8 cellular contexts compared by ENCODE assay signal in genomic region chr6:29589423-29590048, GRCh38. TPM values are rescaled to one million over a fixed set of nuclear protein-coding genes. Genes with fewer than 3 reads are reported as not detected.
DNase-seq lines count a peak whose midpoint lies in the region; FAIRE-seq and TF ChIP-seq lines count a peak whose summit lies in the region.

No MANE protein-coding gene starts in this region.

- H3K4me3 ChIP-seq in Loucy (ENCODE audit: low read length, poor library complexity, severe bottlenecking): no peak overlapping the region
- no peak overlapping the region for H3K4me3 ChIP-seq in brain microvascular endothelial cell (ENCODE audit: low read depth, low read length)
- H3K4me3 ChIP-seq in keratinocyte (ENCODE audit: control insufficient read depth in 2 of 3, extremely low read depth in 1 of 3, insufficient read depth in 2 of 3, low read depth in 1 of 3, low read length in 3 of 3): no peak overlapping the region

- H3K9ac ChIP-seq in Loucy (ENCODE audit: low read depth, low read length, poor library complexity, severe bottlenecking) (no peak overlapping the region), keratinocyte (ENCODE audit: control insufficient read depth, extremely low read depth, insufficient read depth, low read length) (no peak overlapping the region)

- H3K36me3 ChIP-seq in Loucy (ENCODE audit: insufficient read depth, low read length): no peaks in the 10 kb centered on the region
- no peaks in the 10 kb centered on the region for H3K36me3 ChIP-seq in brain microvascular endothelial cell (replicated peaks)
- no peaks in the 10 kb centered on the region for H3K36me3 ChIP-seq in keratinocyte (ENCODE audit: control insufficient read depth in 2 of 2, extremely low read depth in 1 of 2, insufficient read depth in 2 of 2, low read length in 2 of 2)

- H3K79me2 ChIP-seq in Loucy (ENCODE audit: insufficient read depth, low read length): no peaks in the 10 kb centered on the region
- no peaks in the 10 kb centered on the region for H3K79me2 ChIP-seq in keratinocyte (ENCODE audit: control insufficient read depth, insufficient read depth, low read length)

- no peaks in the 10 kb centered on the region for H3K9me2 ChIP-seq in Loucy (replicated peaks; ENCODE audit: low read depth, low read length)

- no peak overlapping the region for H2AFZ ChIP-seq in Loucy (ENCODE audit: low read length)
- H2AFZ ChIP-seq in keratinocyte (ENCODE audit: control insufficient read depth, low read length): no peak overlapping the region

- H3K4me2 ChIP-seq in Loucy (ENCODE audit: low read depth, low read length, poor library complexity, severe bottlenecking): no peak overlapping the region
- H3K4me2 ChIP-seq in keratinocyte (ENCODE audit: control insufficient read depth, extremely low read depth, insufficient read depth, low read depth, low read length): no peak overlapping the region

- H3K4me1 ChIP-seq in Loucy (ENCODE audit: insufficient read depth, low read length, poor library complexity, severe bottlenecking) (no peaks in the 10 kb centered on the region), keratinocyte (ENCODE audit: control insufficient read depth, extremely low read depth, insufficient read depth, low read length) (no peaks in the 10 kb centered on the region)

- H3F3A ChIP-seq in Loucy (ENCODE audit: low read depth): no peaks in the 10 kb centered on the region

- peak; percentile 45 for FAIRE-seq in TTC549 (lab: Jason Lieb, UNC)
- peak; percentile 90 for FAIRE-seq in keratinocyte (lab: Jason Lieb, UNC)

- in situ Hi-C loops in brain microvascular endothelial cell (cut with HindIII; ENCODE audit: low pct_ligation_motif_present, low sequenced_read_pairs): no loop called here

- H3K27ac ChIP-seq in brain microvascular endothelial cell: no peak overlapping the region
- H3K27ac ChIP-seq in keratinocyte (ENCODE audit: control insufficient read depth, insufficient read depth, low read length): no peak overlapping the region

- no peaks in the 10 kb centered on the region for H3K27me3 ChIP-seq in Loucy (ENCODE audit: insufficient read depth, low read length, poor library complexity, severe bottlenecking)
- no peaks in the 10 kb centered on the region for H3K27me3 ChIP-seq in brain microvascular endothelial cell (replicated peaks)
- H3K27me3 ChIP-seq in keratinocyte (ENCODE audit: control insufficient read depth, extremely low read depth, insufficient read depth, low read length): no peaks in the 10 kb centered on the region

- no peaks in the 10 kb centered on the region for H4K20me1 ChIP-seq in Loucy (ENCODE audit: insufficient read depth, low read length, poor library complexity, severe bottlenecking)
- H4K20me1 ChIP-seq in keratinocyte (ENCODE audit: control insufficient read depth, extremely low read depth, insufficient read depth, low read length): no peaks in the 10 kb centered on the region

- DNase-seq in NCI-H2029 treated with DMSO at 0.1 percent for 48 hours (lab: John Stamatoyannopoulos, UW): peak; percentile 9
- DNase-seq in NCI-H2029 (lab: John Stamatoyannopoulos, UW): no peak
- peak; percentile 59 for DNase-seq in brain microvascular endothelial cell
- peak; percentile 13 for DNase-seq in keratinocyte (ENCODE audit: low read depth, low spot score)
- peak; percentile 33 for DNase-seq in stimulated activated CD4-positive, alpha-beta T cell treated with anti-CD3 and anti-CD28 coated beads, Interleukin-4, amount 100 ng/mL, for 1 hour
- no peak for DNase-seq in NCI-H187 (lab: John Stamatoyannopoulos, UW)

- H3K9me1 ChIP-seq in keratinocyte (ENCODE audit: control insufficient read depth, extremely low read depth, insufficient read depth, low read length): no peaks in the 10 kb centered on the region

- H3K9me3 ChIP-seq in Loucy (ENCODE audit: insufficient read depth, low read depth, low read length) (no peaks in the 10 kb centered on the region), keratinocyte (ENCODE audit: control insufficient read depth, low read depth, low read length) (no peaks in the 10 kb centered on the region)

- dilution Hi-C loops in keratinocyte (cut with MboI; ENCODE audit: extremely low pct_ligation_motif_present, low sequenced_read_pairs): loop anchor here (10.0 kb wide), 1 partner anchor 205 kb away; no protein-coding TSS in a partner anchor

- peak; percentile 99 for TF ChIP-seq CTCF in Loucy (conservative IDR thresholded peaks at IDR 0.05; ENCODE audit: low read length)
- TF ChIP-seq CTCF in brain microvascular endothelial cell (IDR thresholded peaks at IDR 0.05; ENCODE audit: low read depth, low read length, missing control alignments): peak; percentile 92
- peak; percentile 87 to 97 (median 97) for TF ChIP-seq CTCF in keratinocyte (optimal IDR thresholded peaks at IDR 0.05 in 1 of 3, IDR thresholded peaks at IDR 0.05 in 1 of 3, conservative IDR thresholded peaks at IDR 0.05 in 1 of 3; ENCODE audit: extremely low read depth in 1 of 3, insufficient read depth in 2 of 3, low read length in 3 of 3)

RNA-seq across cellular contexts. Expression of gene OR2H2, which starts 4.6 kb away (rescaled TPM):
- polyA plus RNA-seq in keratinocyte: not detected in 3 replicates
- not detected for polyA plus RNA-seq in keratinocyte (2011; ENCODE audit: low read depth)
- not detected in 2 replicates for polyA plus RNA-seq in keratinocyte (2011; cell fraction: cytosol; rRNA removed)
- polyA plus RNA-seq in keratinocyte (2011; cell fraction: nucleus; rRNA removed): not detected in 2 replicates
- polyA plus RNA-seq in keratinocyte (2012; ENCODE audit: low replicate concordance): 0.25 TPM in 1 of 2 replicates, not detected in the other
- polyA minus RNA-seq in keratinocyte: not detected in 3 replicates
- polyA minus RNA-seq in keratinocyte (2011; cell fraction: cytosol; rRNA and poly(A)+ RNA removed): not detected
- not detected in 2 replicates for polyA minus RNA-seq in keratinocyte (2011; cell fraction: nucleus; rRNA and poly(A)+ RNA removed)

RNA-seq across cellular contexts. Expression of gene UBD, which starts 30.0 kb away (rescaled TPM):
- not detected in 3 replicates for polyA plus RNA-seq in keratinocyte
- polyA plus RNA-seq in keratinocyte (2011; ENCODE audit: low read depth): not detected
- polyA plus RNA-seq in keratinocyte (2011; cell fraction: cytosol; rRNA removed): not detected in 2 replicates
- not detected in 2 replicates for polyA plus RNA-seq in keratinocyte (2011; cell fraction: nucleus; rRNA removed)
- not detected in 2 replicates for polyA plus RNA-seq in keratinocyte (2012; ENCODE audit: low replicate concordance)
- not detected in 3 replicates for polyA minus RNA-seq in keratinocyte
- not detected for polyA minus RNA-seq in keratinocyte (2011; cell fraction: cytosol; rRNA and poly(A)+ RNA removed)
- polyA minus RNA-seq in keratinocyte (2011; cell fraction: nucleus; rRNA and poly(A)+ RNA removed): not detected in 2 replicates

RNA-seq across cellular contexts. Expression of gene GABBR1, which starts 43.4 kb away (rescaled TPM):
- 10.4 to 18.9 TPM (median 18.9 TPM) in 3 replicates for polyA plus RNA-seq in keratinocyte
- 4.6 TPM for polyA plus RNA-seq in keratinocyte (2011; ENCODE audit: low read depth)
- polyA plus RNA-seq in keratinocyte (2011; cell fraction: cytosol; rRNA removed): 4.7 and 5.5 TPM in 2 replicates
- 139 and 170 TPM in 2 replicates for polyA plus RNA-seq in keratinocyte (2011; cell fraction: nucleus; rRNA removed)
- 11.4 and 12.9 TPM in 2 replicates for polyA plus RNA-seq in keratinocyte (2012; ENCODE audit: low replicate concordance)
- 13.0 to 36.7 TPM (median 16.0 TPM) in 3 replicates for polyA minus RNA-seq in keratinocyte
- 2.7 TPM for polyA minus RNA-seq in keratinocyte (2011; cell fraction: cytosol; rRNA and poly(A)+ RNA removed)
- polyA minus RNA-seq in keratinocyte (2011; cell fraction: nucleus; rRNA and poly(A)+ RNA removed): 24.5 and 31.4 TPM in 2 replicates

Comparison
In these comparisons a context has a peak if more than half of its experiments do, and no peak if none do; other contexts are left out.
1. DNase-seq: peak in NCI-H2029 treated with DMSO at 0.1 percent for 48 hours (single experiment), brain microvascular endothelial cell (single experiment), keratinocyte (single experiment) and stimulated activated CD4-positive, alpha-beta T cell treated with anti-CD3 and anti-CD28 coated beads, Interleukin-4, amount 100 ng/mL, for 1 hour (single experiment); none in NCI-H2029 (single experiment) and NCI-H187 (0 of 2).
2. Peak in every context shown above with its lines, with median percentiles within 50 percentile points of each other: CTCF ChIP-seq.